In genomic region chr9:64369111-64369510, GRCh38 we compare ENCODE assay signal across 8 cellular contexts.
DNase-seq lines count a peak whose midpoint lies in the region; ATAC-seq and TF ChIP-seq lines count a peak whose summit lies in the region.
"Not testable (repeated sequence)": the region's sequence is repeated elsewhere in the genome, so short reads cannot be mapped to it uniquely, and the experiment has no call there.

No MANE protein-coding gene starts in this region.

- H3K36me3 ChIP-seq in left lung, uterus: not testable (repeated sequence)

- H3K4me1 Mint-ChIP-seq in activated CD8-positive, alpha-beta T cell treated with anti-CD3 and anti-CD28 coated beads for 36 hours (ENCODE audit: low read depth); MCF 10A (ENCODE audit: insufficient read depth, unreplicated experiment): not testable (repeated sequence)

- peak; percentile 100 for ATAC-seq in GM18520 (IDR thresholded peaks at IDR 0.05; ENCODE audit: unreplicated experiment)
- ATAC-seq in HG03558 (IDR thresholded peaks at IDR 0.05; ENCODE audit: extremely low read depth, unreplicated experiment), result peak; percentile 100
- peak; percentile 100 for ATAC-seq in activated CD8-positive, alpha-beta T cell treated with anti-CD3 and anti-CD28 coated beads for 36 hours
- ATAC-seq in left lung, result peak; percentile 100

- H3K9me3 Mint-ChIP-seq in activated CD8-positive, alpha-beta T cell treated with anti-CD3 and anti-CD28 coated beads for 36 hours; MCF 10A (ENCODE audit: unreplicated experiment): not testable (repeated sequence)

- BruUV-seq in MCF 10A (replicated peaks; lab: Mats Ljungman, UMichigan), result not testable (repeated sequence)

- not testable (repeated sequence) for H3K27ac ChIP-seq in left lung, uterus

- POLR2A ChIA-PET in activated CD8-positive, alpha-beta T cell treated with anti-CD3 and anti-CD28 coated beads for 36 hours (lab: Charles Lee); MCF 10A (lab: Yijun Ruan, JAX): not testable (repeated sequence)

- not testable (repeated sequence) for H3K27me3 Mint-ChIP-seq in activated CD8-positive, alpha-beta T cell treated with anti-CD3 and anti-CD28 coated beads for 36 hours; MCF 10A (ENCODE audit: insufficient read depth, unreplicated experiment)

- TF ChIP-seq POLR2A in uterus (IDR thresholded peaks at IDR 0.05), result not testable (repeated sequence)

- H3K36me3 Mint-ChIP-seq in activated CD8-positive, alpha-beta T cell treated with anti-CD3 and anti-CD28 coated beads for 36 hours (ENCODE audit: low read depth); MCF 10A (ENCODE audit: insufficient read depth, unreplicated experiment): not testable (repeated sequence)

- H3K4me3 Mint-ChIP-seq in activated CD8-positive, alpha-beta T cell treated with anti-CD3 and anti-CD28 coated beads for 36 hours; MCF 10A (ENCODE audit: unreplicated experiment): not testable (repeated sequence)

- DNase-seq in HFF-Myc (ENCODE audit: extremely low read depth, low read depth); MCF 10A (ENCODE audit: unreplicated experiment): not testable (repeated sequence)
- DNase-seq in activated CD8-positive, alpha-beta T cell treated with anti-CD3 and anti-CD28 coated beads for 36 hours, result peak; percentile 80
- DNase-seq in left lung (peak; percentile 89 to 93), uterus (peak; percentile 55 to 82)
- DNase-seq in stimulated activated CD4-positive, alpha-beta T cell treated with anti-CD3 and anti-CD28 coated beads, Interleukin-1b, Interleukin-23, amount 100 ng/mL, for 24 hours (ENCODE audit: low read depth in 4 of 4, low spot score in 1 of 4), result peak; percentile 29 to 75 (median 66)

- H3K4me1 ChIP-seq in left lung, uterus: not testable (repeated sequence)

- not testable (repeated sequence) for H3K9me3 ChIP-seq in left lung, uterus

- H3K4me3 ChIP-seq in HFF-Myc (replicated peaks; ENCODE audit: low read depth, low read length); left lung; uterus: not testable (repeated sequence)

- not testable (repeated sequence) for H3K27ac Mint-ChIP-seq in activated CD8-positive, alpha-beta T cell treated with anti-CD3 and anti-CD28 coated beads for 36 hours; MCF 10A (ENCODE audit: low read depth, unreplicated experiment)

- TF ChIP-seq CTCF in HFF-Myc (IDR thresholded peaks at IDR 0.05; ENCODE audit: low read depth, low read length, missing control alignments) (peak; percentile 10), MCF 10A (IDR thresholded peaks at IDR 0.05; ENCODE audit: unreplicated experiment) (peak; percentile 37), left lung (IDR thresholded peaks at IDR 0.05) (peak; percentile 25 to 27), uterus (IDR thresholded peaks at IDR 0.05) (peak in 1 of 4 experiments; percentile 32)
- not testable (repeated sequence) for TF ChIP-seq CTCF in activated CD8-positive, alpha-beta T cell treated with anti-CD3 and anti-CD28 coated beads for 36 hours (IDR thresholded peaks at IDR 0.05)

- intact Hi-C loops in activated CD8-positive, alpha-beta T cell treated with anti-CD3 and anti-CD28 coated beads for 36 hours (cut with micrococcal nuclease); MCF 10A (cut with micrococcal nuclease); left lung (cut with DNase I); uterus (cut with DNase I; ENCODE audit: low total_unique reads): not testable (repeated sequence)

- not testable (repeated sequence) for H3K27me3 ChIP-seq in left lung, uterus

- CTCF ChIA-PET in activated CD8-positive, alpha-beta T cell treated with anti-CD3 and anti-CD28 coated beads for 36 hours (lab: Charles Lee); MCF 10A (lab: Yijun Ruan, JAX): not testable (repeated sequence)
